Comparison of ENCODE assay signal across 9 cellular contexts in the genomic region with DNA sequence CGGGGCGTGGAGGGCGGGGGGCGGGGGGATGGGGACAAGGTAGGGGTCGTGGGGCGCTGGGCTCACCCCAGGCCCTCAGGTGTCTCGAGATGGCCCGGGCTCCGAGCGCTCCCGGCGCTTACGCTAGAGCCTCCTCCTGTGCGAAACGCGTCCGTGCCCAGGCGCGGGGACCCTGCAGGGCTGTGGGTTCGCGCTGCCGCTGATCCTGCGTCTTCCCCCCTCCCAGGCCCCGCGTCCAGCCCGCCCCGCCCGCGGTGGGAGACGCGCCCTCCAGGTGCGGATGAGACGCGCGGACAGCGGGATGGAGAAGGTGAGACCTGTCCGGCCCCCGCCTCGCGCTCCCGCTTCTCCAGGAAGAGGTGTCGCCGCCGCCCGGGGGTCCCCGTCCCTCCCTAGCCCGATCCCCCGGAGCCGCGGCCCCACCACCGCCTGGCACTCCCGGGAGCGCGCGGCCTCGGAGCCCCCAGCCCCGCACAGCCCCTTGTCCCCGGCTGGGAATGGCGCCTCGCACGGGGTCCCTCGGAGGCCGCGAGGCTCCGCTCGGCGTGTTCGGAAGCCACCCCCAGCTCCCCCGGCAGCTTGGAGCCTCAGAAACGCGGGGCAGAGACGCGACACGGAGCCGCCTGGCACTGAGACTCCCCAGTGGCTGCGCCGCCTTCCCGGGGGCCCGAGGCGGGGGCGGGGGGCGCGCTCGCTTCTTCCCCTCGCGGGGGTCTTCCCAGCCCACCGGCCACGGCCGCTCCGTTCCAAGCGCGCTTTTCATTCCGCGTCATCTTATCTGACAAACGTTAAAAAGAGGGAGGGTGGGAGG. TPM values are rescaled to one million over a fixed set of nuclear protein-coding genes. Genes with fewer than 3 reads are reported as not detected.
A peak's percentile ranks its signal among the peaks of the same experiment; 100 is the strongest.
DNase-seq lines count a peak whose midpoint lies in the region; ATAC-seq and TF ChIP-seq lines count a peak whose summit lies in the region.
"Had no signal": no experiment of that assay in that cellular context is flagged by ENCODE, and none has a peak within 500 bp of the region (broad histone marks: within the 10 kb centered on the region; RNA-seq: fewer than 3 reads in every experiment).

No MANE protein-coding gene starts in this region.

- no peak overlapping the region for H3K14ac ChIP-seq in H9 (ENCODE audit: insufficient read depth, low read length)

- H3K27ac Mint-ChIP-seq in H9: no peak overlapping the region

- peaks cover 9% of the 10 kb centered on the region; the same call in 1 of the 2 replicates for H3K27me3 ChIP-seq in H9 (ENCODE audit: insufficient read depth, low read length)
- peaks cover 52% of the 10 kb centered on the region for H3K27me3 ChIP-seq in cardiac muscle cell

- no peak overlapping the region for H4K8ac ChIP-seq in H9 (replicated peaks; ENCODE audit: insufficient read length, low read depth, low read length)

- H2BK5ac ChIP-seq in H9 (ENCODE audit: insufficient read length, low read length): no peak overlapping the region

- no peak overlapping the region for H3K4me3 Mint-ChIP-seq in H9

- no peak overlapping the region for H4K91ac ChIP-seq in H9 (ENCODE audit: insufficient read length, low read depth, low read length)

- peaks cover 5 to 8% of the 10 kb centered on the region in 2 experiments; a peak in 3 of 4 replicates for H3K4me1 Mint-ChIP-seq in H9

- H3K23ac ChIP-seq in H9 (ENCODE audit: insufficient read length, low read depth, low read length): no peak overlapping the region

- no peak overlapping the region for H3T11ph ChIP-seq in H9 (ENCODE audit: low read length)

- no peak for ATAC-seq in GM21390 (IDR thresholded peaks at IDR 0.05; ENCODE audit: unreplicated experiment)

- DNase-seq in H9 (no peak), cardiac muscle cell (ENCODE audit: low read depth in 1 of 2, low spot score in 1 of 2) (peak in 1 of 2 donors; percentile 42), skeletal muscle cell (ENCODE audit: low read depth) (no peak), DMS79 (lab: John Stamatoyannopoulos, UW) (no peak), SHP77 treated with DMSO at 0.1 percent for 48 hours (lab: John Stamatoyannopoulos, UW) (no peak), NCI-H2081 treated with DMSO at 0.1 percent for 48 hours (lab: John Stamatoyannopoulos, UW) (no peak)
- peak; percentile 59 for DNase-seq in activated CD8-positive, alpha-beta memory T cell treated with anti-CD3 and anti-CD28 coated beads, Interleukin-2, amount 50 U/mL, for 4 hours

- no peak overlapping the region for H2AFZ ChIP-seq in H9 (ENCODE audit: low read length)

- no peak overlapping the region for H3K9ac ChIP-seq in H9 (ENCODE audit: extremely low read depth, insufficient read length, low read length)

- H3K4me1 ChIP-seq in H9 (ENCODE audit: insufficient read depth, low read length): no peaks in the 10 kb centered on the region
- peaks cover 4% of the 10 kb centered on the region for H3K4me1 ChIP-seq in cardiac muscle cell (ENCODE audit: low read depth)

- peaks cover 30 to 42% of the 10 kb centered on the region in 2 experiments for H3K9me3 Mint-ChIP-seq in H9
- H3K9me3 Mint-ChIP-seq: activated naive CD4-positive, alpha-beta T cell treated with anti-CD3 and anti-CD28 coated beads, Interleukin-2, amount 50 U/mL, for 24 hours had no signal

- no peaks in the 10 kb centered on the region for H4K20me1 ChIP-seq in H9 (ENCODE audit: control insufficient read depth, insufficient read depth, insufficient read length)

- H2AK5ac ChIP-seq in H9 (ENCODE audit: insufficient read length, low read length): no peak overlapping the region

- no peak overlapping the region for H3K27ac ChIP-seq in H9 (ENCODE audit: insufficient read length, low read depth, low read length)
- no peak overlapping the region for H3K27ac ChIP-seq in cardiac muscle cell

- no peak overlapping the region for H2BK15ac ChIP-seq in H9 (ENCODE audit: low read depth, low read length)

- no peak overlapping the region for H3K4ac ChIP-seq in H9 (ENCODE audit: low read depth, low read length)

- H3K9me3 ChIP-seq in H9 (ENCODE audit: control insufficient read depth, low read depth, low read length) (no peaks in the 10 kb centered on the region), cardiac muscle cell (ENCODE audit: low read depth) (no peaks in the 10 kb centered on the region)

- no peak overlapping the region for H2BK20ac ChIP-seq in H9 (ENCODE audit: low read depth, low read length, poor library complexity, severe bottlenecking)

- H2BK12ac ChIP-seq in H9 (ENCODE audit: insufficient read length, low read depth, low read length): no peak overlapping the region

- no peaks in the 10 kb centered on the region for H3K79me1 ChIP-seq in H9 (ENCODE audit: insufficient read depth, low read depth, low read length, poor library complexity, severe bottlenecking)

- H4K5ac ChIP-seq in H9 (ENCODE audit: insufficient read length, low read depth, low read length): no peak overlapping the region

- no peaks in the 10 kb centered on the region for H3K36me3 ChIP-seq in cardiac muscle cell

- no CpG with 5 or more reads among the region's 95 CpGs for WGBS in H9 (ENCODE audit: extremely low coverage, insufficient read length, low lambda C conversion rate)

- peaks cover 7% of the 10 kb centered on the region for H3K23me2 ChIP-seq in H9 (ENCODE audit: insufficient read length, low read depth, low read length, poor library complexity, severe bottlenecking)

- H3K4me3 ChIP-seq in cardiac muscle cell (peak overlapping the region; percentile 4), skeletal muscle cell (ENCODE audit: low read depth, low read length) (peak overlapping the region; percentile 28)

- H3K4me2 ChIP-seq in H9 (ENCODE audit: insufficient read depth, insufficient read length, low read length): peak overlapping the region; percentile 67

- peaks cover 44% of the 10 kb centered on the region for H3K27me3 Mint-ChIP-seq in H9 (ENCODE audit: low read depth)
- H3K27me3 Mint-ChIP-seq: activated naive CD4-positive, alpha-beta T cell treated with anti-CD3 and anti-CD28 coated beads, Interleukin-2, amount 50 U/mL, for 24 hours had no signal

- no peaks in the 10 kb centered on the region for H3K79me2 ChIP-seq in H9 (ENCODE audit: insufficient read depth, low read length)

- no peak overlapping the region for H3K18ac ChIP-seq in H9 (ENCODE audit: insufficient read length, low read depth, low read length)

- no peak overlapping the region for H2BK120ac ChIP-seq in H9 (ENCODE audit: low read depth, low read length, poor library complexity, severe bottlenecking)

- TF ChIP-seq CTCF in H9 (conservative IDR thresholded peaks at IDR 0.05) (no peak), cardiac muscle cell (IDR thresholded peaks at IDR 0.05; ENCODE audit: low read depth, low read length) (no peak)

- H3K36me3 Mint-ChIP-seq in H9 (ENCODE audit: insufficient read depth in 1 of 3, low read depth in 3 of 3): peaks cover 0 to 14% (median 6%) of the 10 kb centered on the region in 3 experiments; a peak in 6 of 7 replicates
- H3K36me3 Mint-ChIP-seq: activated naive CD4-positive, alpha-beta T cell treated with anti-CD3 and anti-CD28 coated beads, Interleukin-2, amount 50 U/mL, for 24 hours had no signal

- H3K56ac ChIP-seq in H9 (ENCODE audit: insufficient read length, low read depth, low read length): no peak overlapping the region

RNA-seq across cellular contexts. Expression of a gene that starts 27.6 kb away (rescaled TPM):
- total RNA-seq in H9 (2021): 32.3 and 32.4 TPM in 2 replicates
- 34.7 and 39.0 TPM in 2 replicates for total RNA-seq in cardiac muscle cell
- polyA plus RNA-seq in cardiac muscle cell: 58.7 and 61.8 TPM in 2 replicates

RNA-seq across cellular contexts. Expression of a gene that starts 52.7 kb away (rescaled TPM):
- total RNA-seq in H9 (2021) (24.2 and 28.4 TPM in 2 replicates), cardiac muscle cell (0.69 and 3.0 TPM in 2 replicates)
- 1.2 and 2.7 TPM in 2 replicates for polyA plus RNA-seq in cardiac muscle cell
